9 cellular contexts compared by ENCODE assay signal in the genomic region with DNA sequence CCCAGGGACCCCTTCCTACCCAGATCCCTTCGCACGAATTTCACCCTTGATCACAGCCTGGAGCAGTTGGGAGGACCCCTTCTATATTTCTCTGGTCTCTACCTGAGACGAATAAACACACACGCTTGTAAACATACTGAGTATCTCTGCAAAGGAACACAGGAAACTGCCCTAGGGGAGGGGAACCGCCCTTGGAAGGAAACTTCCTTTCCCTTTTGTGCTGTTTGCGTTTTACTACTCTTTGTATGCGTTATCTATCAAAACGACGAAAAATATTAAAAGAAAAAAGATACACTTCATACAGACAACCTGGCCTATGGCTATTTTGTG. TPM values are rescaled to one million over a fixed set of nuclear protein-coding genes. Genes with fewer than 3 reads are reported as not detected.
DNase-seq lines count a peak whose midpoint lies in the region; ATAC-seq and TF ChIP-seq lines count a peak whose summit lies in the region.
"Had no signal": no experiment of that assay in that cellular context is flagged by ENCODE, and none has a peak within 500 bp of the region (broad histone marks: within the 10 kb centered on the region; RNA-seq: fewer than 3 reads in every experiment).

No MANE protein-coding gene starts in this region.

- H3K4me3 Mint-ChIP-seq in activated CD8-positive, alpha-beta T cell treated with anti-CD3 and anti-CD28 coated beads, Interleukin-2, amount 10 ng/mL, durations not matched to agents 7 days and 5 days, result peak overlapping the region; percentile 88
- H3K4me3 Mint-ChIP-seq in stimulated activated memory B cell treated with anti-CD40 and anti-IgM and Interleukin-4, amounts not matched to agents 10 μg/mL and 1 μg/mL and 100 μg/mL, for 72 hours, result peak overlapping the region; percentile 97

- H3K27me3 Mint-ChIP-seq in activated CD8-positive, alpha-beta T cell treated with anti-CD3 and anti-CD28 coated beads, Interleukin-2, amount 10 ng/mL, durations not matched to agents 7 days and 5 days (ENCODE audit: low read depth), result no peaks in the 10 kb centered on the region
- no peaks in the 10 kb centered on the region for H3K27me3 Mint-ChIP-seq in stimulated activated memory B cell treated with anti-CD40 and anti-IgM and Interleukin-4, amounts not matched to agents 10 μg/mL and 1 μg/mL and 100 μg/mL, for 72 hours

- H3K36me3 Mint-ChIP-seq in activated CD8-positive, alpha-beta T cell treated with anti-CD3 and anti-CD28 coated beads, Interleukin-2, amount 10 ng/mL, durations not matched to agents 7 days and 5 days (ENCODE audit: low read depth), result peaks cover 30% of the 10 kb centered on the region
- peaks cover 29% of the 10 kb centered on the region for H3K36me3 Mint-ChIP-seq in stimulated activated memory B cell treated with anti-CD40 and anti-IgM and Interleukin-4, amounts not matched to agents 10 μg/mL and 1 μg/mL and 100 μg/mL, for 72 hours

- POLR2A ChIA-PET in activated CD8-positive, alpha-beta T cell treated with anti-CD3 and anti-CD28 coated beads, Interleukin-2, amount 10 ng/mL, durations not matched to agents 7 days and 5 days (lab: Charles Lee), result interaction anchor here (0.6 to 3.5 kb wide), 19 partner anchors 8 to 362 kb away, joined by 3 to 27 read pairs (median 4); a partner anchor contains a TSS

- intact Hi-C loops in cardiac septum (cut with DNase I), result loop anchor here (5.0 kb wide), 1 partner anchor 56 kb away; no protein-coding TSS in a partner anchor

- DNase-seq in cardiac muscle cell (ENCODE audit: low read depth in 1 of 2, low spot score in 1 of 2) (peak in 1 of 2 donors; percentile 23), cardiac septum (ENCODE audit: low spot score) (no peak), iPS DF 6.9 (ENCODE audit: low read depth, low spot score) (no peak), amygdala (lab: John Stamatoyannopoulos, UW) (no peak), GOT3 (lab: John Stamatoyannopoulos, UW) (no peak), GDM1 (lab: John Stamatoyannopoulos, UW) (no peak)
- DNase-seq in activated CD8-positive, alpha-beta T cell treated with anti-CD3 and anti-CD28 coated beads, Interleukin-2, amount 10 ng/mL, durations not matched to agents 7 days and 5 days, result no peak

- H3K27ac Mint-ChIP-seq in activated CD8-positive, alpha-beta T cell treated with anti-CD3 and anti-CD28 coated beads, Interleukin-2, amount 10 ng/mL, durations not matched to agents 7 days and 5 days, result peak overlapping the region; percentile 92
- H3K27ac Mint-ChIP-seq in stimulated activated memory B cell treated with anti-CD40 and anti-IgM and Interleukin-4, amounts not matched to agents 10 μg/mL and 1 μg/mL and 100 μg/mL, for 72 hours, result peak overlapping the region; percentile 87

- no CpG with 5 or more reads among the region's 9 CpGs for WGBS in iPS DF 6.9 (ENCODE audit: insufficient coverage, insufficient read length)

- H3K27me3 ChIP-seq in cardiac muscle cell (no peaks in the 10 kb centered on the region), iPS DF 6.9 (ENCODE audit: control insufficient read depth, insufficient read depth, low read length) (peaks cover 2% of the 10 kb centered on the region; the same call in 1 of the 2 replicates)

- H3K4me1 ChIP-seq in cardiac muscle cell (ENCODE audit: low read depth), result peaks cover 7% of the 10 kb centered on the region
- H3K4me1 ChIP-seq in iPS DF 6.9 (ENCODE audit: control insufficient read depth, insufficient read depth, low read length), result no peaks in the 10 kb centered on the region

- H3K4me3 ChIP-seq in cardiac muscle cell (peak overlapping the region; percentile 97), iPS DF 6.9 (ENCODE audit: low read length) (peak overlapping the region; percentile 91; the same call in 1 of the 2 replicates)

- ATAC-seq in activated CD8-positive, alpha-beta T cell treated with anti-CD3 and anti-CD28 coated beads, Interleukin-2, amount 10 ng/mL, durations not matched to agents 7 days and 5 days, result peak; percentile 38
- no peak for ATAC-seq in stimulated activated memory B cell treated with anti-CD40 and anti-IgM and Interleukin-4, amounts not matched to agents 10 μg/mL and 1 μg/mL and 100 μg/mL, for 72 hours

- H3K9me3 ChIP-seq in cardiac muscle cell (ENCODE audit: low read depth), result no peaks in the 10 kb centered on the region
- H3K9me3 ChIP-seq in iPS DF 6.9 (ENCODE audit: control insufficient read depth, insufficient read depth, low read length), result no peaks in the 10 kb centered on the region

- peaks cover 15% of the 10 kb centered on the region for H3K36me3 ChIP-seq in cardiac muscle cell
- H3K36me3 ChIP-seq in iPS DF 6.9 (ENCODE audit: control insufficient read depth, insufficient read depth, low read length), result 0 out of 2 replicates have a peak, but pooled peaks cover under 1% of the 10 kb centered on the region

- CTCF ChIA-PET in activated CD8-positive, alpha-beta T cell treated with anti-CD3 and anti-CD28 coated beads, Interleukin-2, amount 10 ng/mL, durations not matched to agents 7 days and 5 days (lab: Charles Lee), result interaction anchor here (0.9 to 4.5 kb wide), 11 partner anchors 9 to 197 kb away, joined by 3 to 37 read pairs (median 9); a partner anchor contains a TSS

- TF ChIP-seq CTCF in cardiac muscle cell (IDR thresholded peaks at IDR 0.05; ENCODE audit: low read depth, low read length), result no peak

- H3K4me1 Mint-ChIP-seq in activated CD8-positive, alpha-beta T cell treated with anti-CD3 and anti-CD28 coated beads, Interleukin-2, amount 10 ng/mL, durations not matched to agents 7 days and 5 days (ENCODE audit: low read depth), result peaks cover 40% of the 10 kb centered on the region
- peaks cover 45% of the 10 kb centered on the region for H3K4me1 Mint-ChIP-seq in stimulated activated memory B cell treated with anti-CD40 and anti-IgM and Interleukin-4, amounts not matched to agents 10 μg/mL and 1 μg/mL and 100 μg/mL, for 72 hours

- H3K27ac ChIP-seq in cardiac muscle cell, result peak overlapping the region; percentile 76
- H3K27ac ChIP-seq in iPS DF 6.9 (ENCODE audit: low read length), result no peak overlapping the region

- H3K9me3 Mint-ChIP-seq in activated CD8-positive, alpha-beta T cell treated with anti-CD3 and anti-CD28 coated beads, Interleukin-2, amount 10 ng/mL, durations not matched to agents 7 days and 5 days (ENCODE audit: insufficient read depth), result no peaks in the 10 kb centered on the region
- no peaks in the 10 kb centered on the region for H3K9me3 Mint-ChIP-seq in stimulated activated memory B cell treated with anti-CD40 and anti-IgM and Interleukin-4, amounts not matched to agents 10 μg/mL and 1 μg/mL and 100 μg/mL, for 72 hours

RNA-seq across cellular contexts. Expression of a gene that starts 0.8 kb away (rescaled TPM):
- 34.4 and 41.0 TPM in 2 replicates for total RNA-seq in cardiac muscle cell
- 38.4 and 42.6 TPM in 2 replicates for polyA plus RNA-seq in cardiac muscle cell
- total RNA-seq in cardiac septum, result 14.5 TPM
- 10 to 100 TPM; 93.8 to 94.3 TPM for total RNA-seq in activated CD8-positive, alpha-beta T cell treated with anti-CD3 and anti-CD28 coated beads, Interleukin-2, amount 10 ng/mL, durations not matched to agents 7 days and 5 days

RNA-seq across cellular contexts. Expression of a gene that starts 4.1 kb away (rescaled TPM):
- total RNA-seq in cardiac muscle cell (0.18 TPM in 1 of 2 replicates, not detected in the other), cardiac septum (not detected)
- polyA plus RNA-seq in cardiac muscle cell, result not detected in 2 replicates
- total RNA-seq in activated CD8-positive, alpha-beta T cell treated with anti-CD3 and anti-CD28 coated beads, Interleukin-2, amount 10 ng/mL, durations not matched to agents 7 days and 5 days, result not detected
- total RNA-seq: glomerular endothelial cell had no signal
